ENCODE assay signal across 13 cellular contexts in genomic region chr18:45836242-45837215, GRCh38. TPM values are rescaled to one million over a fixed set of nuclear protein-coding genes. Genes with fewer than 3 reads are reported as not detected.
DNase-seq lines count a peak whose midpoint lies in the region; ATAC-seq and TF ChIP-seq lines count a peak whose summit lies in the region.
"Had no signal": no experiment of that assay in that cellular context is flagged by ENCODE, and none has a peak within 500 bp of the region (broad histone marks: within the 10 kb centered on the region; RNA-seq: fewer than 3 reads in every experiment).

No MANE protein-coding gene starts in this region.

- H3K27me3 ChIP-seq in iPS-15b (ENCODE audit: control insufficient read depth, insufficient read depth, low read length), result peaks cover 28% of the 10 kb centered on the region

- POLR2A ChIA-PET in activated CD4-positive, alpha-beta T cell treated with anti-CD3 and anti-CD28 coated beads, Interleukin-2, amount 10 ng/mL, durations not matched to agents 7 days and 5 days (lab: Charles Lee), result no interaction called here

- no peak overlapping the region for H3K9ac ChIP-seq in iPS-15b (ENCODE audit: low read depth, low read length)

- peak; percentile 5 for DNase-seq in activated CD4-positive, alpha-beta T cell treated with anti-CD3 and anti-CD28 coated beads, Interleukin-2, amount 10 ng/mL, durations not matched to agents 7 days and 5 days
- DNase-seq in activated CD4-positive, alpha-beta T cell treated with anti-CD3 and anti-CD28 coated beads, Interleukin-2, amount 50 U/mL, for 1 hour, result no peak
- DNase-seq in NCI-H345 treated with DMSO at 0.1 percent for 48 hours (lab: John Stamatoyannopoulos, UW; ENCODE audit: unreplicated experiment), result peak; percentile 32
- no peak for DNase-seq in progenitor cell of endocrine pancreas (ENCODE audit: low spot score, unreplicated experiment)
- DNase-seq in Ammon's horn (ENCODE audit: low spot score), result no peak
- DNase-seq: effector CD4-positive, alpha-beta T cell; HFFc6; T1000 had no signal

- H3K4me1 ChIP-seq in iPS-15b (ENCODE audit: control insufficient read depth, insufficient read depth, low read length), result peaks cover 4% of the 10 kb centered on the region

- H3K4me3 Mint-ChIP-seq in activated CD4-positive, alpha-beta T cell treated with anti-CD3 and anti-CD28 coated beads, Interleukin-2, amount 10 ng/mL, durations not matched to agents 7 days and 5 days, result no peak overlapping the region
- H3K4me3 Mint-ChIP-seq in progenitor cell of endocrine pancreas (ENCODE audit: low read depth), result peak overlapping the region; percentile 29
- H3K4me3 Mint-ChIP-seq: activated CD8-positive, alpha-beta memory T cell treated with anti-CD3 and anti-CD28 coated beads, Interleukin-2, amount 10 ng/mL, durations not matched to agents 7 days and 5 days; HFFc6 had no signal

- H3K4me3 ChIP-seq in iPS-15b (ENCODE audit: low read depth, low read length), result peak overlapping the region; percentile 53

- H3K36me3 Mint-ChIP-seq in activated CD4-positive, alpha-beta T cell treated with anti-CD3 and anti-CD28 coated beads, Interleukin-2, amount 10 ng/mL, durations not matched to agents 7 days and 5 days (ENCODE audit: low read depth), result no peaks in the 10 kb centered on the region
- H3K36me3 Mint-ChIP-seq in progenitor cell of endocrine pancreas (ENCODE audit: insufficient read depth), result peaks cover 1% of the 10 kb centered on the region
- H3K36me3 Mint-ChIP-seq: activated CD8-positive, alpha-beta memory T cell treated with anti-CD3 and anti-CD28 coated beads, Interleukin-2, amount 10 ng/mL, durations not matched to agents 7 days and 5 days had no signal

- CTCF ChIA-PET in activated CD4-positive, alpha-beta T cell treated with anti-CD3 and anti-CD28 coated beads, Interleukin-2, amount 10 ng/mL, durations not matched to agents 7 days and 5 days (lab: Charles Lee), result no interaction called here

- no peaks in the 10 kb centered on the region for H3K9me3 Mint-ChIP-seq in activated CD4-positive, alpha-beta T cell treated with anti-CD3 and anti-CD28 coated beads, Interleukin-2, amount 10 ng/mL, durations not matched to agents 7 days and 5 days
- H3K9me3 Mint-ChIP-seq in progenitor cell of endocrine pancreas (ENCODE audit: low read depth), result no peaks in the 10 kb centered on the region
- H3K9me3 Mint-ChIP-seq: HFFc6 had no signal

- no peak overlapping the region for H3K27ac Mint-ChIP-seq in activated CD4-positive, alpha-beta T cell treated with anti-CD3 and anti-CD28 coated beads, Interleukin-2, amount 10 ng/mL, durations not matched to agents 7 days and 5 days
- H3K27ac Mint-ChIP-seq in progenitor cell of endocrine pancreas, result no peak overlapping the region
- H3K27ac Mint-ChIP-seq: activated CD8-positive, alpha-beta memory T cell treated with anti-CD3 and anti-CD28 coated beads, Interleukin-2, amount 10 ng/mL, durations not matched to agents 7 days and 5 days; HFFc6 had no signal

- no peak for TF ChIP-seq CTCF in progenitor cell of endocrine pancreas (IDR thresholded peaks at IDR 0.05; ENCODE audit: unreplicated experiment)

- ATAC-seq in GM19455 (IDR thresholded peaks at IDR 0.05; ENCODE audit: unreplicated experiment) (no peak), HG03439 (IDR thresholded peaks at IDR 0.05; ENCODE audit: unreplicated experiment) (no peak)

- no peaks in the 10 kb centered on the region for H3K9me3 ChIP-seq in iPS-15b (ENCODE audit: control insufficient read depth, insufficient read depth, low read length)
- H3K9me3 ChIP-seq: Peyer's patch had no signal

- peaks cover 10% of the 10 kb centered on the region for H3K4me1 Mint-ChIP-seq in activated CD4-positive, alpha-beta T cell treated with anti-CD3 and anti-CD28 coated beads, Interleukin-2, amount 10 ng/mL, durations not matched to agents 7 days and 5 days
- peaks cover 32% of the 10 kb centered on the region for H3K4me1 Mint-ChIP-seq in progenitor cell of endocrine pancreas (ENCODE audit: low read depth)

- H3K27me3 Mint-ChIP-seq in activated CD4-positive, alpha-beta T cell treated with anti-CD3 and anti-CD28 coated beads, Interleukin-2, amount 10 ng/mL, durations not matched to agents 7 days and 5 days, result peaks cover 57% of the 10 kb centered on the region
- H3K27me3 Mint-ChIP-seq in progenitor cell of endocrine pancreas, result peaks cover 55% of the 10 kb centered on the region

- H3K36me3 ChIP-seq in iPS-15b (ENCODE audit: control insufficient read depth, insufficient read depth, low read length), result no peaks in the 10 kb centered on the region
- H3K36me3 ChIP-seq: Peyer's patch had no signal

RNA-seq across cellular contexts. Expression of gene SIGLEC15, which starts 11.1 kb away (rescaled TPM):
- total RNA-seq in activated CD4-positive, alpha-beta T cell treated with anti-CD3 and anti-CD28 coated beads, Interleukin-2, amount 10 ng/mL, durations not matched to agents 7 days and 5 days, result not detected
- total RNA-seq in progenitor cell of endocrine pancreas, result not detected in 2 replicates
- total RNA-seq: activated CD8-positive, alpha-beta memory T cell treated with anti-CD3 and anti-CD28 coated beads, Interleukin-2, amount 10 ng/mL, durations not matched to agents 7 days and 5 days had no signal

Comparison
In these comparisons a context has a peak if more than half of its experiments do, and no peak if none do; other contexts are left out.
1. DNase-seq: peak in activated CD4-positive, alpha-beta T cell treated with anti-CD3 and anti-CD28 coated beads, Interleukin-2, amount 10 ng/mL, durations not matched to agents 7 days and 5 days (single experiment) and NCI-H345 treated with DMSO at 0.1 percent for 48 hours (single experiment); none in activated CD4-positive, alpha-beta T cell treated with anti-CD3 and anti-CD28 coated beads, Interleukin-2, amount 50 U/mL, for 1 hour (single experiment), progenitor cell of endocrine pancreas (single experiment) and Ammon's horn (single experiment).